In the genomic region with DNA sequence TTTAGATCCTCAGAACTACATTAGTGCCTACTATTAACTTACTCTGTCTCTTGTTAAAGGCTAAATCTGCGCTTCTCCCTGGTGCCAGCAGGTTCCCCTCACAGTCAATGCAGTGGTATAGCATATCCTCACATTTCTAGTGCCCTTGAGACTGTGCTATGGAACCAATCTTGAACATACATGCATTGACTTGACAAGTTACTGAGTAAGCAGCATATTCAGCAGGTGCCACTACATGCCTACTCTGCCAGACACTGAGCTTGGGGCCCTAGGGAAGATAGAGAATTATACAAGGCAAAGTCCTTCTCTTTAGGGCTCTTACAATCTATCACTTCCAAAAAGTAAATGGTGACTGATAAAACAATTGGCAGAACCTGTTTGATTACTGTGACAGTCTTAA, we compare ENCODE assay signal across 10 cellular contexts. TPM values are rescaled to one million over a fixed set of nuclear protein-coding genes. Genes with fewer than 3 reads are reported as not detected.
DNase-seq lines count a peak whose midpoint lies in the region; ATAC-seq and TF ChIP-seq lines count a peak whose summit lies in the region.
"Had no signal": no experiment of that assay in that cellular context is flagged by ENCODE, and none has a peak within 500 bp of the region (broad histone marks: within the 10 kb centered on the region; RNA-seq: fewer than 3 reads in every experiment).

No MANE protein-coding gene starts in this region.

- no peak for TF ChIP-seq CTCF in psoas muscle (IDR thresholded peaks at IDR 0.05)

- H3K27ac ChIP-seq in HUES6 (ENCODE audit: low read depth, low read length) = no peak overlapping the region
- no peak overlapping the region for H3K27ac ChIP-seq in psoas muscle

- DNase-seq in COLO668 (lab: John Stamatoyannopoulos, UW; ENCODE audit: unreplicated experiment) = peak; percentile 5
- peak; percentile 65 for DNase-seq in mucosa of gallbladder (ENCODE audit: low spot score)
- DNase-seq in psoas muscle = no peak
- DNase-seq in anterior cingulate cortex (lab: John Stamatoyannopoulos, UW) = no peak
- no peak for DNase-seq in cortex of kidney (lab: John Stamatoyannopoulos, UW)
- DNase-seq: stimulated activated CD4-positive, alpha-beta T cell treated with anti-CD3 and anti-CD28 coated beads, Interleukin-12 subunit alpha, Interleukin-12 subunit beta, amount 100 ng/mL, for 4 hours had no signal

- no peaks in the 10 kb centered on the region for H3K27me3 Mint-ChIP-seq in activated naive CD8-positive, alpha-beta T cell

- no peaks in the 10 kb centered on the region for H3K9me3 Mint-ChIP-seq in activated naive CD8-positive, alpha-beta T cell (ENCODE audit: low read depth)

- H3K4me1 Mint-ChIP-seq in activated naive CD8-positive, alpha-beta T cell (ENCODE audit: low read depth) = peaks cover 45% of the 10 kb centered on the region

- H3K4me1 ChIP-seq in HUES6 (ENCODE audit: control insufficient read depth, insufficient read depth, low read length) = peaks cover 11% of the 10 kb centered on the region
- peaks cover 16% of the 10 kb centered on the region for H3K4me1 ChIP-seq in psoas muscle

- WGBS in psoas muscle, 3 donors = 91 to 100% (median 96%) methylated on average over 1 of the region's 1 CpG

- no peak overlapping the region for H3K27ac Mint-ChIP-seq in activated naive CD8-positive, alpha-beta T cell

- H3K9me3 ChIP-seq in HUES6 (ENCODE audit: control insufficient read depth, insufficient read depth, low read depth, low read length) = no peaks in the 10 kb centered on the region
- H3K9me3 ChIP-seq in psoas muscle = no peaks in the 10 kb centered on the region

- H3K36me3 Mint-ChIP-seq in activated naive CD8-positive, alpha-beta T cell = no peaks in the 10 kb centered on the region

- H3K9ac ChIP-seq in HUES6 (ENCODE audit: low read length) = no peak overlapping the region

- intact Hi-C loops in psoas muscle (cut with DNase I) = no loop called here

- ATAC-seq in psoas muscle = no peak
- ATAC-seq in GM21619 (IDR thresholded peaks at IDR 0.05; ENCODE audit: unreplicated experiment) = no peak

- H3K4me3 Mint-ChIP-seq in activated naive CD8-positive, alpha-beta T cell = peak overlapping the region; percentile 66

- no peaks in the 10 kb centered on the region for H3K36me3 ChIP-seq in HUES6 (ENCODE audit: control insufficient read depth, insufficient read depth, low read length)
- no peaks in the 10 kb centered on the region for H3K36me3 ChIP-seq in psoas muscle (ENCODE audit: insufficient read depth in 1 of 2, low read depth in 1 of 2)

- H3K4me3 ChIP-seq in HUES6 (ENCODE audit: low read depth, low read length) (peak overlapping the region; percentile 77; the same call in 1 of the 2 replicates), psoas muscle (no peak overlapping the region)

- H3K27me3 ChIP-seq in HUES6 (ENCODE audit: control insufficient read depth, insufficient read depth, low read length) (peaks cover 31% of the 10 kb centered on the region), psoas muscle (ENCODE audit: insufficient read depth in 3 of 3, low read length in 2 of 3) (no peaks in the 10 kb centered on the region)

RNA-seq across cellular contexts. Expression of gene FUT4, which starts 3.2 kb away (rescaled TPM):
- total RNA-seq in mucosa of gallbladder = 18.6 TPM
- 1 to 10 TPM; 1.1 to 2.2 (median 1.4) TPM for total RNA-seq in psoas muscle
- polyA plus RNA-seq in psoas muscle = 1 to 10 TPM in 2 of 3 donors, under 1 TPM in 1; 0.37 to 1.9 (median 1.1) TPM

RNA-seq across cellular contexts. Expression of gene PIWIL4, which starts 20.3 kb away (rescaled TPM):
- total RNA-seq in mucosa of gallbladder (11.0 TPM), psoas muscle (1 to 10 TPM in 2 of 4 donors, under 1 TPM in 2; 0.47 to 1.7 (median 0.95) TPM)
- polyA plus RNA-seq in psoas muscle = under 1 TPM; 0.30 to 0.65 (median 0.47) TPM

RNA-seq across cellular contexts. Expression of gene C11orf97, which starts 34.6 kb away (rescaled TPM):
- total RNA-seq in mucosa of gallbladder = not detected
- not detected for total RNA-seq in psoas muscle
- polyA plus RNA-seq in psoas muscle = under 1 TPM in 1 of 3 donors, not detected in 2; 0.06 TPM
- total RNA-seq: T-helper 2 cell treated with Interferon-gamma antibody and Interleukin-4, amounts not matched to agents 100 ng/mL and 5 ng/mL, for 36 hours had no signal

RNA-seq across cellular contexts. Expression of gene ANKRD49, which starts 53.1 kb away (rescaled TPM):
- 14.5 TPM for total RNA-seq in mucosa of gallbladder
- total RNA-seq in psoas muscle = 10 to 100 TPM in 1 of 4 donors, 1 to 10 TPM in 3; 5.4 to 13.7 (median 5.7) TPM
- polyA plus RNA-seq in psoas muscle = 10 to 100 TPM in 2 of 3 donors, 1 to 10 TPM in 1; 9.7 to 37.9 (median 12.3) TPM

RNA-seq across cellular contexts. Expression of gene MRE11, which starts 53.2 kb away (rescaled TPM):
- 14.8 TPM for total RNA-seq in mucosa of gallbladder
- total RNA-seq in psoas muscle = 1 to 10 TPM; 6.4 to 8.3 (median 8.1) TPM
- polyA plus RNA-seq in psoas muscle = 1 to 10 TPM; 1.9 to 9.0 (median 3.0) TPM

Comparison
In these comparisons a context has a peak if more than half of its experiments do, and no peak if none do; other contexts are left out.
1. DNase-seq: peak in COLO668 (single experiment) and mucosa of gallbladder (single experiment); none in psoas muscle (0 of 2), anterior cingulate cortex (0 of 58) and cortex of kidney (single experiment).